8 cellular contexts compared by ENCODE assay signal in genomic region chr19:15280915-15281683, GRCh38. TPM values are rescaled to one million over a fixed set of nuclear protein-coding genes. Genes with fewer than 3 reads are reported as not detected.
DNase-seq lines count a peak whose midpoint lies in the region; ATAC-seq and TF ChIP-seq lines count a peak whose summit lies in the region.

No MANE protein-coding gene starts in this region.

- intact Hi-C loops in activated naive CD4-positive, alpha-beta T cell treated with anti-CD3 and anti-CD28 coated beads for 36 hours (cut with micrococcal nuclease) = no loop called here
- intact Hi-C loops in left colon (cut with DNase I, micrococcal nuclease) = no loop called here

- CTCF ChIA-PET in activated naive CD4-positive, alpha-beta T cell treated with anti-CD3 and anti-CD28 coated beads for 36 hours (lab: Charles Lee) = no interaction called here

- no peak overlapping the region for H3K4me3 Mint-ChIP-seq in activated naive CD4-positive, alpha-beta T cell treated with anti-CD3 and anti-CD28 coated beads for 36 hours
- H3K4me3 Mint-ChIP-seq in stimulated activated effector memory CD8-positive, alpha-beta T cell treated with anti-CD3 and anti-CD28 coated beads, Interleukin-12 subunit alpha, Interleukin-12 subunit beta, amount 100 ng/mL, for 72 hours = no peak overlapping the region

- H3K4me3 ChIP-seq in cardiac fibroblast (replicated peaks in 1 of 2; ENCODE audit: low read depth in 2 of 2, low read length in 2 of 2) = no peak overlapping the region

- H3K9me3 Mint-ChIP-seq in activated naive CD4-positive, alpha-beta T cell treated with anti-CD3 and anti-CD28 coated beads for 36 hours = no peaks in the 10 kb centered on the region
- no peaks in the 10 kb centered on the region for H3K9me3 Mint-ChIP-seq in stimulated activated effector memory CD8-positive, alpha-beta T cell treated with anti-CD3 and anti-CD28 coated beads, Interleukin-12 subunit alpha, Interleukin-12 subunit beta, amount 100 ng/mL, for 72 hours

- H3K36me3 Mint-ChIP-seq in activated naive CD4-positive, alpha-beta T cell treated with anti-CD3 and anti-CD28 coated beads for 36 hours (ENCODE audit: low read depth) = no peaks in the 10 kb centered on the region
- peaks cover 17% of the 10 kb centered on the region for H3K36me3 Mint-ChIP-seq in stimulated activated effector memory CD8-positive, alpha-beta T cell treated with anti-CD3 and anti-CD28 coated beads, Interleukin-12 subunit alpha, Interleukin-12 subunit beta, amount 100 ng/mL, for 72 hours

- no peak for DNase-seq in activated naive CD4-positive, alpha-beta T cell treated with anti-CD3 and anti-CD28 coated beads for 36 hours
- DNase-seq in activated naive CD4-positive, alpha-beta T cell treated with anti-CD3 and anti-CD28 coated beads, Interleukin-2, amount 50 U/mL, for 16 hours = no peak
- peak; percentile 98 to 99 for DNase-seq in NCI-H524 (lab: John Stamatoyannopoulos, UW)
- DNase-seq in cardiac fibroblast (ENCODE audit: low read depth in 2 of 2) = peak; percentile 86 to 88
- DNase-seq in left colon = peak; percentile 59 to 66
- DNase-seq in stimulated activated effector memory CD8-positive, alpha-beta T cell treated with anti-CD3 and anti-CD28 coated beads, Interleukin-12 subunit alpha, Interleukin-12 subunit beta, amount 100 ng/mL, for 72 hours (ENCODE audit: low spot score in 2 of 2) = no peak
- DNase-seq in NAMALWA (ENCODE audit: low spot score) = no peak
- no peak for DNase-seq in T-helper 2 cell

- peak; percentile 25 for TF ChIP-seq CTCF in cardiac fibroblast (IDR thresholded peaks at IDR 0.05; ENCODE audit: low read depth, low read length)

- peak; percentile 44 for ATAC-seq in left colon
- no peak for ATAC-seq in stimulated activated effector memory CD8-positive, alpha-beta T cell treated with anti-CD3 and anti-CD28 coated beads, Interleukin-12 subunit alpha, Interleukin-12 subunit beta, amount 100 ng/mL, for 72 hours

- peaks cover 91% of the 10 kb centered on the region for H3K4me1 Mint-ChIP-seq in activated naive CD4-positive, alpha-beta T cell treated with anti-CD3 and anti-CD28 coated beads for 36 hours (ENCODE audit: low read depth)
- peaks cover 79% of the 10 kb centered on the region for H3K4me1 Mint-ChIP-seq in stimulated activated effector memory CD8-positive, alpha-beta T cell treated with anti-CD3 and anti-CD28 coated beads, Interleukin-12 subunit alpha, Interleukin-12 subunit beta, amount 100 ng/mL, for 72 hours

- H3K27me3 Mint-ChIP-seq in activated naive CD4-positive, alpha-beta T cell treated with anti-CD3 and anti-CD28 coated beads for 36 hours (ENCODE audit: low read depth) = no peaks in the 10 kb centered on the region

- H3K27ac Mint-ChIP-seq in activated naive CD4-positive, alpha-beta T cell treated with anti-CD3 and anti-CD28 coated beads for 36 hours = peak overlapping the region; percentile 78
- peak overlapping the region; percentile 89 for H3K27ac Mint-ChIP-seq in stimulated activated effector memory CD8-positive, alpha-beta T cell treated with anti-CD3 and anti-CD28 coated beads, Interleukin-12 subunit alpha, Interleukin-12 subunit beta, amount 100 ng/mL, for 72 hours

RNA-seq across cellular contexts. Expression of gene EPHX3, which starts 48.9 kb away (rescaled TPM):
- total RNA-seq in activated naive CD4-positive, alpha-beta T cell treated with anti-CD3 and anti-CD28 coated beads for 36 hours = not detected
- under 1 TPM; 0.39 to 0.58 TPM for total RNA-seq in left colon

RNA-seq across cellular contexts. Expression of gene BRD4, which starts 51.2 kb away (rescaled TPM):
- 100 to 1,000 TPM; 109 to 111 TPM for total RNA-seq in activated naive CD4-positive, alpha-beta T cell treated with anti-CD3 and anti-CD28 coated beads for 36 hours
- 10 to 100 TPM; 64.6 to 90.7 TPM for total RNA-seq in left colon

Comparison
In these comparisons a context has a peak if more than half of its experiments do, and no peak if none do; other contexts are left out.
1. DNase-seq: peak in NCI-H524 (2 of 2), cardiac fibroblast (2 of 2) and left colon (2 of 2); none in activated naive CD4-positive, alpha-beta T cell treated with anti-CD3 and anti-CD28 coated beads for 36 hours (single experiment), activated naive CD4-positive, alpha-beta T cell treated with anti-CD3 and anti-CD28 coated beads, Interleukin-2, amount 50 U/mL, for 16 hours (single experiment), stimulated activated effector memory CD8-positive, alpha-beta T cell treated with anti-CD3 and anti-CD28 coated beads, Interleukin-12 subunit alpha, Interleukin-12 subunit beta, amount 100 ng/mL, for 72 hours (0 of 2), NAMALWA (single experiment) and T-helper 2 cell (0 of 5).